8 cellular contexts compared by ENCODE assay signal in genomic region chr18:50307738-50308470, GRCh38. TPM values are rescaled to one million over a fixed set of nuclear protein-coding genes. Genes with fewer than 3 reads are reported as not detected.
DNase-seq lines count a peak whose midpoint lies in the region; ATAC-seq, FAIRE-seq and TF ChIP-seq lines count a peak whose summit lies in the region.

No MANE protein-coding gene starts in this region.

- H3K27ac ChIP-seq in right cardiac atrium (ENCODE audit: low read length): no peak overlapping the region

- H3K4me3 ChIP-seq in right cardiac atrium (ENCODE audit: low read length): peak overlapping the region; percentile 52

- H3K4me1 ChIP-seq in right cardiac atrium (ENCODE audit: control insufficient read depth, insufficient read depth, low read length): no peaks in the 10 kb centered on the region

- peak; percentile 70 for DNase-seq in GM12892 (ENCODE audit: insufficient read length)
- peak; percentile 86 for DNase-seq in NCI-H146 treated with DMSO at 0.1 percent for 48 hours (lab: John Stamatoyannopoulos, UW; ENCODE audit: unreplicated experiment)
- DNase-seq in T-helper 1 cell: peak; percentile 75 to 93 (median 89)
- peak in 55 of 56 donors; percentile 5 to 91 (median 63) for DNase-seq in amygdala (lab: John Stamatoyannopoulos, UW)
- peak; percentile 94 to 98 (median 94) for DNase-seq in right cardiac atrium
- peak; percentile 40 for DNase-seq in pulmonary artery endothelial cell (ENCODE audit: low read depth, low spot score)
- DNase-seq in urothelium cell line (ENCODE audit: low spot score): peak; percentile 91

- intact Hi-C loops in right cardiac atrium (cut with DNase I): no loop called here

- peak; percentile 94 for ATAC-seq in HG02885 (IDR thresholded peaks at IDR 0.05; ENCODE audit: poor library complexity, unreplicated experiment)
- ATAC-seq in right cardiac atrium: peak; percentile 98 to 99

- FAIRE-seq in GM12892 (lab: Jason Lieb, UNC) (peak; percentile 98), urothelium cell line (lab: Jason Lieb, UNC) (no peak)

- WGBS in right cardiac atrium: 7% methylated on average over 26 of the region's 26 CpGs

- no peaks in the 10 kb centered on the region for H3K9me3 ChIP-seq in right cardiac atrium (ENCODE audit: control insufficient read depth, low read length)

- TF ChIP-seq POLR2A in GM12892 (IDR thresholded peaks at IDR 0.05; ENCODE audit: low read depth, low read length): no peak

- no peaks in the 10 kb centered on the region for H3K27me3 ChIP-seq in right cardiac atrium (ENCODE audit: control insufficient read depth, insufficient read depth)

RNA-seq across cellular contexts. Expression of gene CXXC1, which starts 20.4 kb away (rescaled TPM):
- 108 TPM for polyA plus RNA-seq in GM12892 (2012; ENCODE audit: missing spikeins)
- total RNA-seq in right cardiac atrium (10 to 100 TPM; 31.9 to 52.3 (median 42.1) TPM), pulmonary artery endothelial cell (40.8 and 52.1 TPM in 2 replicates)
- polyA plus RNA-seq in right cardiac atrium: 34.2 TPM

RNA-seq across cellular contexts. Expression of gene MBD1, which starts 26.6 kb away (rescaled TPM):
- 47.7 TPM for polyA plus RNA-seq in GM12892 (2012; ENCODE audit: missing spikeins)
- 10 to 100 TPM; 44.7 to 59.7 (median 55.9) TPM for total RNA-seq in right cardiac atrium
- polyA plus RNA-seq in right cardiac atrium: 30.3 TPM
- 49.9 and 69.6 TPM in 2 replicates for total RNA-seq in pulmonary artery endothelial cell

RNA-seq across cellular contexts. Expression of gene CFAP53, which starts 41.6 kb away (rescaled TPM):
- 0.23 TPM for polyA plus RNA-seq in GM12892 (2012; ENCODE audit: missing spikeins)
- total RNA-seq in right cardiac atrium (under 1 TPM; 0.23 to 0.56 (median 0.29) TPM), pulmonary artery endothelial cell (0.13 and 0.18 TPM in 2 replicates)
- 0.34 TPM for polyA plus RNA-seq in right cardiac atrium

Comparison
In these comparisons a context has a peak if more than half of its experiments do, and no peak if none do; other contexts are left out.
1. DNase-seq: peak in every context shown above with its lines; median percentile 94 in right cardiac atrium; 91 in urothelium cell line; 89 in T-helper 1 cell; 86 in NCI-H146 treated with DMSO at 0.1 percent for 48 hours; 70 in GM12892; 63 in amygdala; 40 in pulmonary artery endothelial cell.